Comparison of ENCODE assay signal across 1 cellular context in the genomic region with DNA sequence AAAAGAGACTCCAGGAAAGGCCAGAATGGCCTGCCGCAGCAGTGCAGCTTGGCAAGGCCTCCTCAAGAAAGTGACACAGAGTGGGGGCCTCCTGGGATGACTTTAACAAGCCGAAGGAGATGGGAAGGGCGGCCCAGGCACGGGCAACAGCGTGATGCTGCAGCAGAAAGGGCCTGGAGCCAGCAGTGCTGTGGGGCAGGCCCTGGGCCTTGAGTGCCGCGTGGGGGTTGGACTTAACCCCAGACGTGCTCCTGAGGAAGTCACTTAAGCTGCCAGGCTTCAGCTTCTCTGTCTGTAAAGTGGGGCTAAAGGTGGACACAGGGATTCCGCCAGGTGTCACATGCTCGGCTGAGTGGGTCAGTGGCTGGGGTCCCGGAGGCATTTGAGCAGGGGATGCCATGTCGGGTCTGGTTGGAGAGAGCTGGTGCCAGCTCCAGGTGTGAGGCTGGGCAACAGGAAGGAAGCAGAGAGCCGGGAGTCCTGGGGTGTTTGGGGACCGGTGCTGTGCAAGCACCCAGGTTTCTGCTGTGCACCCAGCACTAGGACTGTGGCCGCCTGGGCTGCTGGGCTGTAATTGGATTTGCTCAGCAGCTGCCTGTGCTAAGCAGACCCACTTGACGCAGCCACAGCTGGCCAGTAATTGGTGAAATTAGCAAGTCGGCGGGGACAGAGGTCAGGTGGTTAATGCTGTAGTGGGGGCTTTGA.
TF ChIP-seq lines count a peak whose summit lies in the region.

No MANE protein-coding gene starts in this region.

TF ChIP-seq in IMR-90, 13 proteins besides CTCF, POLR2A, EP300 and RAD21 (continued from another document):
- TF ChIP-seq MAZ (IDR thresholded peaks at IDR 0.05; ENCODE audit: borderline replicate concordance, low read depth, low read length) = no peak
- no peak for TF ChIP-seq RCOR1 (IDR thresholded peaks at IDR 0.05; ENCODE audit: insufficient replicate concordance, low read length)
- no peak for TF ChIP-seq MXI1 (IDR thresholded peaks at IDR 0.05; ENCODE audit: borderline replicate concordance, low read depth, low read length)
- no peak for TF ChIP-seq NFE2L2 (IDR thresholded peaks at IDR 0.05; ENCODE audit: low read depth, low read length)
- TF ChIP-seq FOS (IDR thresholded peaks at IDR 0.05; ENCODE audit: low read depth, low read length) = no peak
- no peak for TF ChIP-seq MAFK (IDR thresholded peaks at IDR 0.05; ENCODE audit: low read depth, low read length)
- no peak for TF ChIP-seq CEBPB (IDR thresholded peaks at IDR 0.05; ENCODE audit: low read depth, low read length)
- TF ChIP-seq, protein P1, sequence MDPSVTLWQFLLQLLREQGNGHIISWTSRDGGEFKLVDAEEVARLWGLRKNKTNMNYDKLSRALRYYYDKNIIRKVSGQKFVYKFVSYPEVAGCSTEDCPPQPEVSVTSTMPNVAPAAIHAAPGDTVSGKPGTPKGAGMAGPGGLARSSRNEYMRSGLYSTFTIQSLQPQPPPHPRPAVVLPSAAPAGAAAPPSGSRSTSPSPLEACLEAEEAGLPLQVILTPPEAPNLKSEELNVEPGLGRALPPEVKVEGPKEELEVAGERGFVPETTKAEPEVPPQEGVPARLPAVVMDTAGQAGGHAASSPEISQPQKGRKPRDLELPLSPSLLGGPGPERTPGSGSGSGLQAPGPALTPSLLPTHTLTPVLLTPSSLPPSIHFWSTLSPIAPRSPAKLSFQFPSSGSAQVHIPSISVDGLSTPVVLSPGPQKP (IDR thresholded peaks at IDR 0.05; ENCODE audit: borderline replicate concordance, low read depth, low read length) = no peak
- TF ChIP-seq CHD1 (IDR thresholded peaks at IDR 0.05; ENCODE audit: low read depth, low read length) = no peak
- no peak for TF ChIP-seq BHLHE40 (IDR thresholded peaks at IDR 0.05; ENCODE audit: low read depth, low read length)
- TF ChIP-seq SMC3 (IDR thresholded peaks at IDR 0.05; ENCODE audit: low read depth, low read length) = no peak
